ENCODE assay signal across 8 cellular contexts in genomic region chr5:81420039-81420667, GRCh38. TPM values are rescaled to one million over a fixed set of nuclear protein-coding genes. Genes with fewer than 3 reads are reported as not detected.
DNase-seq lines count a peak whose midpoint lies in the region; ATAC-seq, FAIRE-seq and TF ChIP-seq lines count a peak whose summit lies in the region.

No MANE protein-coding gene starts in this region.

- H3K4me2 ChIP-seq in A549, result peak overlapping the region; percentile 57
- no peak overlapping the region for H3K4me2 ChIP-seq in GM23338

- peak; percentile 59 for FAIRE-seq in A549 (lab: Jason Lieb, UNC)

- POLR2A ChIA-PET in A549 (lab: Yijun Ruan, JAX), result no interaction called here

- H3K79me2 ChIP-seq in GM23338 (replicated peaks; ENCODE audit: insufficient read depth), result no peaks in the 10 kb centered on the region

- H3K4me3 ChIP-seq in A549, result no peak overlapping the region
- no peak overlapping the region for H3K4me3 ChIP-seq in GM23338
- no peak overlapping the region for H3K4me3 ChIP-seq in fibroblast of mammary gland (ENCODE audit: control insufficient read depth, low read depth, low read length)

- ATAC-seq in A549, result peak; percentile 93 to 94
- ATAC-seq in GM23338, result no peak
- peak; percentile 99 for ATAC-seq in SK-N-SH treated with all-trans-retinoic acid at 6 μM for 48 hours
- ATAC-seq in GM18870 (IDR thresholded peaks at IDR 0.05; ENCODE audit: unreplicated experiment), result no peak
- ATAC-seq in Right ventricle myocardium superior (ENCODE audit: poor library complexity), result no peak
- no peak for ATAC-seq in GM21390 (IDR thresholded peaks at IDR 0.05; ENCODE audit: unreplicated experiment)

- no peaks in the 10 kb centered on the region for H3K9me3 ChIP-seq in A549

- H3K4me1 Mint-ChIP-seq in GM23338, result peaks cover 4% of the 10 kb centered on the region; the same call in 2 of the 3 replicates

- TF ChIP-seq POLR2A in A549 (IDR thresholded peaks at IDR 0.05; ENCODE audit: low read length), result no peak

- no peak for TF ChIP-seq RAD21 in A549 (conservative IDR thresholded peaks at IDR 0.05 in 1 of 2, IDR thresholded peaks at IDR 0.05 in 1 of 2)

- no peaks in the 10 kb centered on the region for H3K9me2 ChIP-seq in GM23338 (ENCODE audit: insufficient read depth)

- no peak for TF ChIP-seq CTCF in A549 (IDR thresholded peaks at IDR 0.05)
- no peak for TF ChIP-seq CTCF in GM23338 (conservative IDR thresholded peaks at IDR 0.05; ENCODE audit: low read depth in 2 of 2)
- no peak for TF ChIP-seq CTCF in fibroblast of mammary gland (conservative IDR thresholded peaks at IDR 0.05; ENCODE audit: control insufficient read depth, insufficient read depth, low read depth, low read length)

- CTCF ChIA-PET in A549 (lab: Yijun Ruan, JAX), result interaction anchor here (1.4 to 2.7 kb wide), 2 partner anchors 806 to 839 kb away, joined by 4 to 11 read pairs; no protein-coding TSS in a partner anchor

- 13% methylated on average over 6 of the region's 6 CpGs for WGBS in A549 (ENCODE audit: missing lambda C conversion rate)

- H2AFZ ChIP-seq in GM23338, result no peak overlapping the region

- H3K36me3 ChIP-seq in GM23338 (ENCODE audit: insufficient read depth), result no peaks in the 10 kb centered on the region

- H3K27ac Mint-ChIP-seq in GM23338, result peak overlapping the region; percentile 21

- H4K20me1 ChIP-seq in GM23338 (replicated peaks; ENCODE audit: insufficient read depth), result no peaks in the 10 kb centered on the region

- H3K27ac ChIP-seq in A549 (peak overlapping the region; percentile 70 to 80), GM23338 (ENCODE audit: low read depth) (no peak overlapping the region)

- peaks cover 31% of the 10 kb centered on the region for H3K4me1 ChIP-seq in A549
- H3K4me1 ChIP-seq in GM23338 (ENCODE audit: insufficient read depth), result no peaks in the 10 kb centered on the region

- H3K4me3 Mint-ChIP-seq in GM23338, result no peak overlapping the region

- peak; percentile 47 to 69 for DNase-seq in A549 (ENCODE audit: low read depth in 1 of 2, low spot score in 1 of 2)
- no peak for DNase-seq in GM23338 (ENCODE audit: low spot score)
- peak; percentile 94 for DNase-seq in fibroblast of mammary gland (ENCODE audit: low read depth)
- DNase-seq in occipital lobe (lab: John Stamatoyannopoulos, UW), result no peak
- DNase-seq in Right ventricle myocardium superior, result no peak

- no peaks in the 10 kb centered on the region for H3F3A ChIP-seq in GM23338 (replicated peaks; ENCODE audit: low read depth)

- no peak for TF ChIP-seq EP300 in A549 (IDR thresholded peaks at IDR 0.05)

- peaks cover 3% of the 10 kb centered on the region for H3K27me3 Mint-ChIP-seq in GM23338 (ENCODE audit: insufficient read depth, low read depth, poor library complexity)

- intact Hi-C loops in Right ventricle myocardium superior (cut with DNase I), result loop anchor here (10.0 kb wide), 1 partner anchor 745 kb away; no protein-coding TSS in a partner anchor

- H3K9me3 Mint-ChIP-seq in GM23338, result no peaks in the 10 kb centered on the region

- H3K36me3 Mint-ChIP-seq in GM23338 (ENCODE audit: low read depth), result no peaks in the 10 kb centered on the region

- no peaks in the 10 kb centered on the region for H3K27me3 ChIP-seq in GM23338 (ENCODE audit: insufficient read depth)

TF ChIP-seq in A549, 52 proteins besides CTCF, POLR2A, EP300 and RAD21:
- TF ChIP-seq PHF8 (IDR thresholded peaks at IDR 0.05; ENCODE audit: borderline replicate concordance, low read depth), result no peak
- TF ChIP-seq RNF2 (IDR thresholded peaks at IDR 0.05; ENCODE audit: borderline replicate concordance, low read depth), result no peak
- TF ChIP-seq JUNB (IDR thresholded peaks at IDR 0.05), result peak; percentile 40; the same call in 1 of the 2 replicates
- no peak for TF ChIP-seq FOSL2 (IDR thresholded peaks at IDR 0.05)
- peak; percentile 63 for TF ChIP-seq FOSL2 (CRISPR knock-in tag; IDR thresholded peaks at IDR 0.05)
- TF ChIP-seq RARB (CRISPR knock-in tag; IDR thresholded peaks at IDR 0.05), result no peak
- no peak for TF ChIP-seq BHLHE40 (IDR thresholded peaks at IDR 0.05; ENCODE audit: low read depth, low read length)

TF ChIP-seq in SK-N-SH treated with all-trans-retinoic acid at 6 μM for 48 hours, 23 proteins besides CTCF, POLR2A, EP300 and RAD21 (continues in another document):
- no peak for TF ChIP-seq ISL1 (CRISPR knock-in tag; IDR thresholded peaks at IDR 0.05)
- TF ChIP-seq POU6F1 (CRISPR knock-in tag; IDR thresholded peaks at IDR 0.05; ENCODE audit: borderline replicate concordance, low read depth), result no peak
- TF ChIP-seq ZFP30 (CRISPR knock-in tag; IDR thresholded peaks at IDR 0.05), result no peak
- TF ChIP-seq CSRNP3 (CRISPR knock-in tag; IDR thresholded peaks at IDR 0.05), result no peak
- no peak for TF ChIP-seq ESRRG (CRISPR knock-in tag; IDR thresholded peaks at IDR 0.05)
- no peak for TF ChIP-seq BACH2 (CRISPR knock-in tag; IDR thresholded peaks at IDR 0.05; ENCODE audit: borderline replicate concordance)
- TF ChIP-seq RARB (CRISPR knock-in tag; IDR thresholded peaks at IDR 0.05), result no peak
- no peak for TF ChIP-seq SNAI2 (CRISPR knock-in tag; IDR thresholded peaks at IDR 0.05)
- no peak for TF ChIP-seq TOX (CRISPR knock-in tag; IDR thresholded peaks at IDR 0.05; ENCODE audit: borderline replicate concordance)
- TF ChIP-seq PATZ1 (CRISPR knock-in tag; IDR thresholded peaks at IDR 0.05; ENCODE audit: borderline replicate concordance), result no peak
- TF ChIP-seq PPARA (CRISPR knock-in tag; IDR thresholded peaks at IDR 0.05; ENCODE audit: borderline replicate concordance), result no peak

RNA-seq across cellular contexts. Expression of gene ACOT12, which starts 26.2 kb away (rescaled TPM):
- 0.08 and 0.09 TPM in 2 replicates for polyA plus RNA-seq in A549 (2011; rRNA removed)
- 0.08 TPM in 2 replicates for polyA plus RNA-seq in A549 (2012; cell fraction: cytosol; rRNA removed)
- polyA plus RNA-seq in A549 (2012; cell fraction: nucleus; rRNA removed), result 0.10 TPM in 1 of 2 replicates, not detected in the other
- not detected in 3 replicates for polyA plus RNA-seq in A549 (2017; fragmentation: RNase III; extraction: RNeasy Plus Mini Kit Qiagen cat#74134 plus additional on column Dnase treatment)
- not detected in 2 replicates for polyA minus RNA-seq in A549 (2011; rRNA and poly(A)+ RNA removed)
- total RNA-seq in GM23338 (2014; rRNA removed; shearing (Covaris generic)), result 1.4 TPM in 1 of 2 replicates, not detected in the other
- polyA plus RNA-seq in GM23338 (2016; fragmentation: Nextera tagmentation; extraction: Ambion mirVana), result 0.15 and 0.54 TPM in 2 replicates
- 2.8 TPM for total RNA-seq in occipital lobe
- not detected for total RNA-seq in Right ventricle myocardium superior

Comparison
In these comparisons a context has a peak if more than half of its experiments do, and no peak if none do; other contexts are left out.
1. ATAC-seq: peak in A549 (2 of 2) and SK-N-SH treated with all-trans-retinoic acid at 6 μM for 48 hours (single experiment); none in GM23338 (single experiment), GM18870 (single experiment), Right ventricle myocardium superior (single experiment) and GM21390 (single experiment).
2. DNase-seq: peak in A549 (2 of 2) and fibroblast of mammary gland (single experiment); none in GM23338 (single experiment), occipital lobe (single experiment) and Right ventricle myocardium superior (single experiment).